In genomic region chr7:81408728-81409127, GRCh38 we compare ENCODE assay signal across 22 cellular contexts.
A peak's percentile ranks its signal among the peaks of the same experiment; 100 is the strongest.
DNase-seq lines count a peak whose midpoint lies in the region; TF ChIP-seq lines count a peak whose summit lies in the region.
"Had no signal": no experiment of that assay in that cellular context is flagged by ENCODE, and none has a peak within 500 bp of the region (broad histone marks: within the 10 kb centered on the region; RNA-seq: fewer than 3 reads in every experiment).

No MANE protein-coding gene starts in this region.

- TF ChIP-seq CTCF in AG09309 (IDR thresholded peaks at IDR 0.05; ENCODE audit: control insufficient read depth, insufficient read depth, low read depth, low read length, missing control alignments): no peak
- no peak for TF ChIP-seq CTCF in mesothelial cell of epicardium (IDR thresholded peaks at IDR 0.05; ENCODE audit: unreplicated experiment)
- no peak for TF ChIP-seq CTCF in uterus (IDR thresholded peaks at IDR 0.05)

- H3K27ac Mint-ChIP-seq in mesothelial cell of epicardium: peak overlapping the region; percentile 85
- H3K27ac Mint-ChIP-seq: CD4-positive, CD25-positive, alpha-beta regulatory T cell; H9 had no signal

- TF ChIP-seq POLR2A in uterus (IDR thresholded peaks at IDR 0.05): no peak

- DNase-seq in AG09309 (ENCODE audit: low read depth) (peak; percentile 35), NAMALWA (ENCODE audit: low spot score) (peak; percentile 23), RPMI7951 (ENCODE audit: low read depth) (peak; percentile 12), mesothelial cell of epicardium (ENCODE audit: low spot score in 2 of 2, unreplicated experiment in 2 of 2) (no peak), NOMO-1 (lab: John Stamatoyannopoulos, UW; ENCODE audit: unreplicated experiment in 2 of 2) (no peak), NCI-H187 (lab: John Stamatoyannopoulos, UW) (no peak), uterus (no peak)
- DNase-seq: 8988T; ACHN; CD4-positive, CD25-positive, alpha-beta regulatory T cell; DMS153; GM23248; H9; NCI-H1092 treated with DMSO at 0.1 percent for 48 hours; NCI-H1436; NCI-H187 treated with DMSO at 0.1 percent for 48 hours; NCI-H524; NCI-H774; SK-N-SH; SW 1271 had no signal

- H3K4me3 Mint-ChIP-seq in mesothelial cell of epicardium: no peak overlapping the region
- H3K4me3 Mint-ChIP-seq: CD4-positive, CD25-positive, alpha-beta regulatory T cell; H9 had no signal

- no peaks in the 10 kb centered on the region for H3K4me1 ChIP-seq in uterus
- H3K4me1 ChIP-seq: BLaER1 had no signal

- H3K36me3 Mint-ChIP-seq in mesothelial cell of epicardium: peaks cover 28% of the 10 kb centered on the region
- H3K36me3 Mint-ChIP-seq: CD4-positive, CD25-positive, alpha-beta regulatory T cell had no signal

- H3K9me3 ChIP-seq in uterus: no peaks in the 10 kb centered on the region
- H3K9me3 ChIP-seq: BLaER1, SK-N-SH had no signal

- H3K27me3 Mint-ChIP-seq in mesothelial cell of epicardium (ENCODE audit: low read depth): no peaks in the 10 kb centered on the region
- H3K27me3 Mint-ChIP-seq: CD4-positive, CD25-positive, alpha-beta regulatory T cell had no signal

- H3K27ac ChIP-seq in uterus: no peak overlapping the region
- H3K27ac ChIP-seq: BLaER1, GM23248, KMS-11 had no signal

- H3K4me3 ChIP-seq in AG09309 (ENCODE audit: control insufficient read depth, low read depth, low read length): no peak overlapping the region
- no peak overlapping the region for H3K4me3 ChIP-seq in uterus
- H3K4me3 ChIP-seq: BLaER1, GM23248 had no signal

- no peaks in the 10 kb centered on the region for H3K27me3 ChIP-seq in uterus
- H3K27me3 ChIP-seq: BLaER1 had no signal

- H3K9me3 Mint-ChIP-seq in mesothelial cell of epicardium: peaks cover 31% of the 10 kb centered on the region

- H3K36me3 ChIP-seq in uterus: no peaks in the 10 kb centered on the region
- H3K36me3 ChIP-seq: BLaER1 had no signal

- H3K4me1 Mint-ChIP-seq in mesothelial cell of epicardium: peaks cover 30% of the 10 kb centered on the region
- H3K4me1 Mint-ChIP-seq: CD4-positive, CD25-positive, alpha-beta regulatory T cell had no signal

- intact Hi-C loops in uterus (cut with DNase I; ENCODE audit: low total_unique reads): no loop called here

Comparison
In these comparisons a context has a peak if more than half of its experiments do, and no peak if none do; other contexts are left out.
1. DNase-seq: peak in AG09309 (single experiment), NAMALWA (single experiment) and RPMI7951 (single experiment); none in mesothelial cell of epicardium (0 of 2), NOMO-1 (0 of 2), NCI-H187 (0 of 2) and uterus (0 of 2).